14 cellular contexts compared by ENCODE assay signal in the genomic region with DNA sequence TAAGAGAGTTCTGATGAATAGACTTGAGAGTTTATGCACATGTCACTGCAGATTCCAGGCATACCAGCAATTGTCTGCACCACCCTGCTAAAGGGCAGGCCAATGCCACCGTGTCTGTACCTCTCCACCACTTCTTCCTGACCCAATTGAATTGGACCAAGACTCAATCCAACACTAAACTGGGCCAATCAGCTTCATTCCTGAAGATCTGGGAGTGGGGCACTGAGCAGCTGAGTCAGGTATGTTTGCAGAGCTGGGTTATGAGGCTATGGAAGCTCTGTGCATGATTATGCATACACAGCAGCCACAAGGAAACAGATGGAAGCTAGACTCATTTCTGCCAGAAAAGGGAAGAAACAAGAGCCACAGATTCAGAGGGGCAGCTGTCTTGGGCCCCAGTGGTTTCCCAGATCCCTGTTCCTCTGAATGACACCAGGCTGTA. TPM values are rescaled to one million over a fixed set of nuclear protein-coding genes. Genes with fewer than 3 reads are reported as not detected.
DNase-seq lines count a peak whose midpoint lies in the region; ATAC-seq and TF ChIP-seq lines count a peak whose summit lies in the region.
"Had no signal": no experiment of that assay in that cellular context is flagged by ENCODE, and none has a peak within 500 bp of the region (broad histone marks: within the 10 kb centered on the region; RNA-seq: fewer than 3 reads in every experiment).

No MANE protein-coding gene starts in this region.

- no peaks in the 10 kb centered on the region for H3K9me3 ChIP-seq in RWPE2 (ENCODE audit: severe bottlenecking)
- no peaks in the 10 kb centered on the region for H3K9me3 ChIP-seq in gastrocnemius medialis
- H3K9me3 ChIP-seq in stomach, result no peaks in the 10 kb centered on the region

- ATAC-seq in RWPE2 (ENCODE audit: low read depth) (peak; percentile 45), left ventricle myocardium superior (peak; percentile 78), gastrocnemius medialis (peak in 1 of 2 donors; percentile 41)

- POLR2A ChIA-PET in GM10248 (lab: Yijun Ruan, JAX), result no interaction called here

- in situ Hi-C loops in gastrocnemius medialis (cut with MboI; ENCODE audit: low sequenced_read_pairs in 4 of 4), result no loop called here

- TF ChIP-seq POLR2A in gastrocnemius medialis (IDR thresholded peaks at IDR 0.05), result no peak
- no peak for TF ChIP-seq POLR2A in stomach (IDR thresholded peaks at IDR 0.05)

- no peak overlapping the region for H3K27ac ChIP-seq in RWPE2 (ENCODE audit: poor library complexity, severe bottlenecking)
- H3K27ac ChIP-seq in gastrocnemius medialis, result no peak overlapping the region
- H3K27ac ChIP-seq in stomach, result no peak overlapping the region

- H3K27me3 ChIP-seq in RWPE2 (ENCODE audit: insufficient read depth, poor library complexity, severe bottlenecking) (no peaks in the 10 kb centered on the region), gastrocnemius medialis (no peaks in the 10 kb centered on the region), stomach (no peaks in the 10 kb centered on the region)

- 11 to 29% (median 19%) methylated on average over 1 of the region's 1 CpG for WGBS in stomach, 5 donors

- TF ChIP-seq CTCF in RWPE2 (IDR thresholded peaks at IDR 0.05; ENCODE audit: poor library complexity, severe bottlenecking), result no peak
- no peak for TF ChIP-seq CTCF in gastrocnemius medialis (IDR thresholded peaks at IDR 0.05 in 4 of 5, conservative IDR thresholded peaks at IDR 0.05 in 1 of 5)
- TF ChIP-seq CTCF in stomach (IDR thresholded peaks at IDR 0.05), result no peak
- no peak for TF ChIP-seq CTCF in GM10248 (IDR thresholded peaks at IDR 0.05; ENCODE audit: control extremely low read depth, extremely low read depth, low read depth, missing control alignments)

- H3K4me1 ChIP-seq in RWPE2 (ENCODE audit: insufficient read depth, poor library complexity, severe bottlenecking) (no peaks in the 10 kb centered on the region), gastrocnemius medialis (no peaks in the 10 kb centered on the region), stomach (no peaks in the 10 kb centered on the region)

- no peak for TF ChIP-seq EP300 in stomach (IDR thresholded peaks at IDR 0.05)

- CTCF ChIA-PET in GM10248 (lab: Yijun Ruan, JAX), result interaction anchor here (1.3 kb wide), 1 partner anchor 24 kb away, joined by 3 read pairs; no protein-coding TSS in a partner anchor

- DNase-seq in NCI-H1694 treated with DMSO at 0.1 percent for 48 hours (lab: John Stamatoyannopoulos, UW) (peak; percentile 1), NCI-H1694 (lab: John Stamatoyannopoulos, UW) (no peak), RWPE2 (ENCODE audit: low spot score) (no peak), left ventricle myocardium superior (no peak), gastrocnemius medialis (peak; percentile 9 to 25), stomach (no peak), GM10248 (ENCODE audit: extremely low spot score) (no peak)
- no peak for DNase-seq in activated CD8-positive, alpha-beta memory T cell treated with anti-CD3 and anti-CD28 coated beads, Interleukin-2, amount 50 U/mL, for 4 hours
- DNase-seq: 8988T, NCI-H446, SW 1271 had no signal

- H3K4me3 ChIP-seq in RWPE2 (ENCODE audit: severe bottlenecking), result no peak overlapping the region
- H3K4me3 ChIP-seq in gastrocnemius medialis, result no peak overlapping the region
- no peak overlapping the region for H3K4me3 ChIP-seq in stomach
- H3K4me3 ChIP-seq: smooth muscle cell had no signal

- H3K36me3 ChIP-seq in RWPE2 (ENCODE audit: low read depth) (no peaks in the 10 kb centered on the region), gastrocnemius medialis (no peaks in the 10 kb centered on the region), stomach (no peaks in the 10 kb centered on the region)

- intact Hi-C loops in left ventricle myocardium superior (cut with micrococcal nuclease) (no loop called here), gastrocnemius medialis (cut with DNase I; ENCODE audit: low total_unique reads) (no loop called here), stomach (cut with DNase I; ENCODE audit: low total_unique reads) (no loop called here)

RNA-seq across cellular contexts. Expression of gene DAO, which starts 28.0 kb away (rescaled TPM):
- total RNA-seq in left ventricle myocardium superior (not detected), gastrocnemius medialis (not detected), stomach (not detected)
- not detected for polyA plus RNA-seq in stomach
- total RNA-seq: aorta, smooth muscle cell had no signal
- polyA plus RNA-seq: aorta, esophagus, smooth muscle cell had no signal

RNA-seq across cellular contexts. Expression of gene SSH1, which starts 50.5 kb away (rescaled TPM):
- 31.2 TPM for total RNA-seq in left ventricle myocardium superior
- 10 to 100 TPM; 19.6 to 33.6 (median 22.8) TPM for total RNA-seq in gastrocnemius medialis
- total RNA-seq in stomach, result 100 to 1,000 TPM in 1 of 5 donors, 10 to 100 TPM in 4; 10.1 to 172 (median 22.9) TPM
- 1 to 10 TPM; 2.3 to 6.0 (median 3.2) TPM for polyA plus RNA-seq in stomach

Comparison
In these comparisons a context has a peak if more than half of its experiments do, and no peak if none do; other contexts are left out.
1. DNase-seq: peak in NCI-H1694 treated with DMSO at 0.1 percent for 48 hours (single experiment) and gastrocnemius medialis (2 of 2); none in NCI-H1694 (single experiment), RWPE2 (single experiment), left ventricle myocardium superior (single experiment), activated CD8-positive, alpha-beta memory T cell treated with anti-CD3 and anti-CD28 coated beads, Interleukin-2, amount 50 U/mL, for 4 hours (single experiment), stomach (single experiment) and GM10248 (single experiment).